ENCODE assay signal across 8 cellular contexts in genomic region chr15:84598250-84598649, GRCh38. TPM values are rescaled to one million over a fixed set of nuclear protein-coding genes. Genes with fewer than 3 reads are reported as not detected.
DNase-seq lines count a peak whose midpoint lies in the region; ATAC-seq and TF ChIP-seq lines count a peak whose summit lies in the region.

No MANE protein-coding gene starts in this region.

- H2AFZ ChIP-seq in neural progenitor cell (replicated peaks): no peak overlapping the region

- H3K4me3 Mint-ChIP-seq in activated CD4-positive, alpha-beta memory T cell treated with anti-CD3 and anti-CD28 coated beads, Interleukin-2, amount 10 ng/mL, durations not matched to agents 7 days and 5 days: no peak overlapping the region
- no peak overlapping the region for H3K4me3 Mint-ChIP-seq in neural progenitor cell

- peaks cover 3% of the 10 kb centered on the region for H3F3A ChIP-seq in neural progenitor cell (ENCODE audit: low read depth)

- peak overlapping the region; percentile 84 to 96 (median 93) for H3K4me2 ChIP-seq in BLaER1 treated with 17β-estradiol and CSF1 and Interleukin-3, amounts not matched to agents 10 nM and 100 nM
- no peak overlapping the region for H3K4me2 ChIP-seq in neural progenitor cell

- intact Hi-C loops in psoas muscle (cut with DNase I): loop anchor here in 1 of 2 donors (2.0 to 10.0 kb wide), 3 partner anchors 39 to 694 kb away; partner anchors contain the start of gene ZNF592

- no peaks in the 10 kb centered on the region for H3K9me3 Mint-ChIP-seq in activated CD4-positive, alpha-beta memory T cell treated with anti-CD3 and anti-CD28 coated beads, Interleukin-2, amount 10 ng/mL, durations not matched to agents 7 days and 5 days
- H3K9me3 Mint-ChIP-seq in neural progenitor cell: peaks cover 8% of the 10 kb centered on the region

- peaks cover 45 to 72% (median 60%) of the 10 kb centered on the region in 10 experiments for H3K4me1 ChIP-seq in BLaER1 treated with 17β-estradiol and CSF1 and Interleukin-3, amounts not matched to agents 10 nM and 100 nM
- peaks cover 5% of the 10 kb centered on the region for H3K4me1 ChIP-seq in neural progenitor cell
- H3K4me1 ChIP-seq in psoas muscle: no peaks in the 10 kb centered on the region

- peaks cover 0 to 2% (median 0%) of the 10 kb centered on the region in 11 experiments; a peak in 3 of 22 replicates for H3K36me3 ChIP-seq in BLaER1 treated with 17β-estradiol and CSF1 and Interleukin-3, amounts not matched to agents 10 nM and 100 nM
- H3K36me3 ChIP-seq in neural progenitor cell: no peaks in the 10 kb centered on the region
- no peaks in the 10 kb centered on the region for H3K36me3 ChIP-seq in psoas muscle (ENCODE audit: insufficient read depth in 1 of 2, low read depth in 1 of 2)

- H3K36me3 Mint-ChIP-seq in activated CD4-positive, alpha-beta memory T cell treated with anti-CD3 and anti-CD28 coated beads, Interleukin-2, amount 10 ng/mL, durations not matched to agents 7 days and 5 days (ENCODE audit: low read depth): no peaks in the 10 kb centered on the region
- peaks cover 4% of the 10 kb centered on the region for H3K36me3 Mint-ChIP-seq in neural progenitor cell

- H4K20me1 ChIP-seq in BLaER1 treated with 17β-estradiol and CSF1 and Interleukin-3, amounts not matched to agents 10 nM and 100 nM: peaks cover 0 to 1% (median 0%) of the 10 kb centered on the region in 11 experiments; a peak in 3 of 22 replicates
- peaks cover 17% of the 10 kb centered on the region for H4K20me1 ChIP-seq in neural progenitor cell (ENCODE audit: low read depth)

- WGBS in psoas muscle, 3 donors: 85 to 88% (median 86%) methylated on average over 2 of the region's 2 CpGs

- H3K79me2 ChIP-seq in neural progenitor cell (ENCODE audit: low read depth): peaks cover 5% of the 10 kb centered on the region

- H3K4me3 ChIP-seq in BLaER1 treated with 17β-estradiol and CSF1 and Interleukin-3, amounts not matched to agents 10 nM and 100 nM: peak overlapping the region in 8 of 10 experiments; percentile 21 to 38 (median 32); a peak in 9 of 20 replicates
- H3K4me3 ChIP-seq in neural progenitor cell (no peak overlapping the region), psoas muscle (no peak overlapping the region)

- H3K9ac ChIP-seq in BLaER1 treated with 17β-estradiol and CSF1 and Interleukin-3, amounts not matched to agents 10 nM and 100 nM: peak overlapping the region; percentile 47 to 76 (median 70); a peak in 20 of 22 replicates
- H3K9ac ChIP-seq in neural progenitor cell: no peak overlapping the region

- peak overlapping the region; percentile 82 for H3K27ac Mint-ChIP-seq in activated CD4-positive, alpha-beta memory T cell treated with anti-CD3 and anti-CD28 coated beads, Interleukin-2, amount 10 ng/mL, durations not matched to agents 7 days and 5 days
- H3K27ac Mint-ChIP-seq in neural progenitor cell: no peak overlapping the region

- TF ChIP-seq CTCF in neural progenitor cell (IDR thresholded peaks at IDR 0.05): no peak
- no peak for TF ChIP-seq CTCF in psoas muscle (IDR thresholded peaks at IDR 0.05)

- peak; percentile 38 for DNase-seq in activated CD4-positive, alpha-beta memory T cell treated with anti-CD3 and anti-CD28 coated beads, Interleukin-2, amount 10 ng/mL, durations not matched to agents 7 days and 5 days
- DNase-seq in neural progenitor cell (ENCODE audit: low spot score) (peak; percentile 36), hepatic stellate cell (ENCODE audit: low spot score) (no peak), psoas muscle (no peak), DMS53 (lab: John Stamatoyannopoulos, UW) (no peak)

- ATAC-seq in GM19328 (IDR thresholded peaks at IDR 0.05; ENCODE audit: unreplicated experiment) (peak; percentile 57), HG03575 (IDR thresholded peaks at IDR 0.05; ENCODE audit: extremely low read depth, insufficient number of reproducible peaks, low FRiP score, unreplicated experiment) (peak; percentile 34), psoas muscle (no peak)

- CTCF ChIA-PET in activated CD4-positive, alpha-beta memory T cell treated with anti-CD3 and anti-CD28 coated beads, Interleukin-2, amount 10 ng/mL, durations not matched to agents 7 days and 5 days (lab: Charles Lee): interaction anchor here (0.7 to 3.5 kb wide), 21 partner anchors 10 to 1015 kb away, joined by 3 to 22 read pairs (median 6); partner anchors contain the start of genes NMB, PDE8A, SEC11A and WDR73

- peaks cover 0 to 15% (median 8%) of the 10 kb centered on the region in 11 experiments; a peak in 11 of 22 replicates for H3K9me3 ChIP-seq in BLaER1 treated with 17β-estradiol and CSF1 and Interleukin-3, amounts not matched to agents 10 nM and 100 nM (replicated peaks in 1 of 11)
- no peaks in the 10 kb centered on the region for H3K9me3 ChIP-seq in neural progenitor cell (ENCODE audit: low read depth)
- no peaks in the 10 kb centered on the region for H3K9me3 ChIP-seq in psoas muscle

- peak overlapping the region; percentile 63 to 97 (median 87); a peak in 21 of 22 replicates for H3K27ac ChIP-seq in BLaER1 treated with 17β-estradiol and CSF1 and Interleukin-3, amounts not matched to agents 10 nM and 100 nM
- H3K27ac ChIP-seq in neural progenitor cell (no peak overlapping the region), psoas muscle (no peak overlapping the region)

- H3K27me3 ChIP-seq in BLaER1 treated with 17β-estradiol and CSF1 and Interleukin-3, amounts not matched to agents 10 nM and 100 nM: no peaks in the 10 kb centered on the region
- H3K27me3 ChIP-seq in neural progenitor cell: peaks cover 36% of the 10 kb centered on the region
- H3K27me3 ChIP-seq in psoas muscle (ENCODE audit: insufficient read depth in 3 of 3, low read length in 2 of 3): no peaks in the 10 kb centered on the region

- POLR2A ChIA-PET in activated CD4-positive, alpha-beta memory T cell treated with anti-CD3 and anti-CD28 coated beads, Interleukin-2, amount 10 ng/mL, durations not matched to agents 7 days and 5 days (lab: Charles Lee): interaction anchor here (0.8 to 4.1 kb wide), 13 partner anchors 9 to 137 kb away, joined by 3 to 27 read pairs (median 6); partner anchors contain the start of genes SEC11A and WDR73

- peaks cover 50% of the 10 kb centered on the region for H3K4me1 Mint-ChIP-seq in activated CD4-positive, alpha-beta memory T cell treated with anti-CD3 and anti-CD28 coated beads, Interleukin-2, amount 10 ng/mL, durations not matched to agents 7 days and 5 days
- peaks cover 8% of the 10 kb centered on the region for H3K4me1 Mint-ChIP-seq in neural progenitor cell

- H3K27me3 Mint-ChIP-seq in activated CD4-positive, alpha-beta memory T cell treated with anti-CD3 and anti-CD28 coated beads, Interleukin-2, amount 10 ng/mL, durations not matched to agents 7 days and 5 days: peaks cover 2% of the 10 kb centered on the region
- peaks cover 5% of the 10 kb centered on the region for H3K27me3 Mint-ChIP-seq in neural progenitor cell (ENCODE audit: insufficient read depth, low read depth)

RNA-seq across cellular contexts. Expression of gene ZSCAN2, which starts 2.6 kb away (rescaled TPM):
- total RNA-seq in activated CD4-positive, alpha-beta memory T cell treated with anti-CD3 and anti-CD28 coated beads, Interleukin-2, amount 10 ng/mL, durations not matched to agents 7 days and 5 days: 10 to 100 TPM; 10.8 to 10.9 TPM
- total RNA-seq in neural progenitor cell (ENCODE audit: low replicate concordance) (6.7 and 14.2 TPM in 2 replicates), psoas muscle (1 to 10 TPM; 3.3 to 5.4 (median 4.4) TPM)
- 1 to 10 TPM; 3.5 to 9.6 (median 3.6) TPM for polyA plus RNA-seq in psoas muscle

RNA-seq across cellular contexts. Expression of gene WDR73, which starts 55.8 kb away (rescaled TPM):
- total RNA-seq in activated CD4-positive, alpha-beta memory T cell treated with anti-CD3 and anti-CD28 coated beads, Interleukin-2, amount 10 ng/mL, durations not matched to agents 7 days and 5 days: 10 to 100 TPM; 17.6 to 17.9 TPM
- total RNA-seq in neural progenitor cell (ENCODE audit: low replicate concordance) (37.4 and 46.8 TPM in 2 replicates), psoas muscle (10 to 100 TPM in 3 of 4 donors, 1 to 10 TPM in 1; 8.9 to 22.0 (median 12.1) TPM)
- 10 to 100 TPM; 13.6 to 18.7 (median 17.0) TPM for polyA plus RNA-seq in psoas muscle

RNA-seq across cellular contexts. Expression of gene NMB, which starts 59.7 kb away (rescaled TPM):
- 1 to 10 TPM; 4.0 to 4.1 TPM for total RNA-seq in activated CD4-positive, alpha-beta memory T cell treated with anti-CD3 and anti-CD28 coated beads, Interleukin-2, amount 10 ng/mL, durations not matched to agents 7 days and 5 days
- total RNA-seq in neural progenitor cell (ENCODE audit: low replicate concordance): 0.24 and 3.7 TPM in 2 replicates
- 1 to 10 TPM; 1.0 to 2.1 (median 1.2) TPM for total RNA-seq in psoas muscle
- polyA plus RNA-seq in psoas muscle: 1 to 10 TPM; 3.1 to 6.3 (median 5.6) TPM

Comparison
In these comparisons a context has a peak if more than half of its experiments do, and no peak if none do; other contexts are left out.
1. H3K27ac ChIP-seq: peak in BLaER1 treated with 17β-estradiol and CSF1 and Interleukin-3, amounts not matched to agents 10 nM and 100 nM (11 of 11); none in neural progenitor cell (single experiment) and psoas muscle (single experiment).
2. H3K4me3 ChIP-seq: peak in BLaER1 treated with 17β-estradiol and CSF1 and Interleukin-3, amounts not matched to agents 10 nM and 100 nM (8 of 10); none in neural progenitor cell (single experiment) and psoas muscle (single experiment).
3. ATAC-seq: peak in GM19328 (single experiment) and HG03575 (single experiment); none in psoas muscle (0 of 4).
4. DNase-seq: peak in activated CD4-positive, alpha-beta memory T cell treated with anti-CD3 and anti-CD28 coated beads, Interleukin-2, amount 10 ng/mL, durations not matched to agents 7 days and 5 days (single experiment) and neural progenitor cell (single experiment); none in hepatic stellate cell (single experiment), psoas muscle (0 of 2) and DMS53 (single experiment).